ENCODE assay signal across 9 cellular contexts in genomic region chr17:19727466-19728113, GRCh38. TPM values are rescaled to one million over a fixed set of nuclear protein-coding genes. Genes with fewer than 3 reads are reported as not detected.
DNase-seq lines count a peak whose midpoint lies in the region; ATAC-seq and TF ChIP-seq lines count a peak whose summit lies in the region.
"Had no signal": no experiment of that assay in that cellular context is flagged by ENCODE, and none has a peak within 500 bp of the region (broad histone marks: within the 10 kb centered on the region; RNA-seq: fewer than 3 reads in every experiment).

No MANE protein-coding gene starts in this region.

- peaks cover 7% of the 10 kb centered on the region for H3K27me3 Mint-ChIP-seq in activated CD4-positive, alpha-beta memory T cell treated with anti-CD3 and anti-CD28 coated beads, Interleukin-2, amount 10 ng/mL, durations not matched to agents 7 days and 5 days
- H3K27me3 Mint-ChIP-seq: activated naive CD4-positive, alpha-beta T cell treated with anti-CD3 and anti-CD28 coated beads, Interleukin-2, amount 50 U/mL, for 24 hours had no signal

- no peak for TF ChIP-seq POLR2A in gastrocnemius medialis (IDR thresholded peaks at IDR 0.05)

- peak overlapping the region; percentile 91 to 98 (median 94) for H3K27ac ChIP-seq in gastrocnemius medialis

- no peak overlapping the region for H3K4me3 ChIP-seq in gastrocnemius medialis

- TF ChIP-seq CTCF in gastrocnemius medialis (IDR thresholded peaks at IDR 0.05 in 4 of 5, conservative IDR thresholded peaks at IDR 0.05 in 1 of 5) = no peak

- peak; percentile 73 to 78 for ATAC-seq in left cardiac atrium
- peak; percentile 86 to 88 for ATAC-seq in gastrocnemius medialis
- ATAC-seq in HG02623 (IDR thresholded peaks at IDR 0.05; ENCODE audit: unreplicated experiment) = no peak

- no peaks in the 10 kb centered on the region for H3K36me3 ChIP-seq in gastrocnemius medialis

- H3K27me3 ChIP-seq in gastrocnemius medialis = no peaks in the 10 kb centered on the region

- H3K9me3 ChIP-seq in gastrocnemius medialis = no peaks in the 10 kb centered on the region

- in situ Hi-C loops in gastrocnemius medialis (cut with MboI; ENCODE audit: low sequenced_read_pairs in 4 of 4) = no loop called here

- CTCF ChIA-PET in activated CD4-positive, alpha-beta memory T cell treated with anti-CD3 and anti-CD28 coated beads, Interleukin-2, amount 10 ng/mL, durations not matched to agents 7 days and 5 days (lab: Charles Lee) = interaction anchor here (1.3 to 2.5 kb wide), 3 partner anchors 17 to 39 kb away, joined by 3 to 7 read pairs (median 5); no protein-coding TSS in a partner anchor

- H3K4me1 ChIP-seq in gastrocnemius medialis = peaks cover 34 to 39% of the 10 kb centered on the region in 2 donors

- H3K9me3 Mint-ChIP-seq in activated CD4-positive, alpha-beta memory T cell treated with anti-CD3 and anti-CD28 coated beads, Interleukin-2, amount 10 ng/mL, durations not matched to agents 7 days and 5 days = no peaks in the 10 kb centered on the region
- H3K9me3 Mint-ChIP-seq: activated naive CD4-positive, alpha-beta T cell treated with anti-CD3 and anti-CD28 coated beads, Interleukin-2, amount 50 U/mL, for 24 hours had no signal

- H3K36me3 Mint-ChIP-seq in activated CD4-positive, alpha-beta memory T cell treated with anti-CD3 and anti-CD28 coated beads, Interleukin-2, amount 10 ng/mL, durations not matched to agents 7 days and 5 days (ENCODE audit: low read depth) = no peaks in the 10 kb centered on the region
- H3K36me3 Mint-ChIP-seq: activated naive CD4-positive, alpha-beta T cell treated with anti-CD3 and anti-CD28 coated beads, Interleukin-2, amount 50 U/mL, for 24 hours had no signal

- POLR2A ChIA-PET in activated CD4-positive, alpha-beta memory T cell treated with anti-CD3 and anti-CD28 coated beads, Interleukin-2, amount 10 ng/mL, durations not matched to agents 7 days and 5 days (lab: Charles Lee) = no interaction called here

- peaks cover 12% of the 10 kb centered on the region for H3K4me1 Mint-ChIP-seq in activated CD4-positive, alpha-beta memory T cell treated with anti-CD3 and anti-CD28 coated beads, Interleukin-2, amount 10 ng/mL, durations not matched to agents 7 days and 5 days

- H3K27ac Mint-ChIP-seq in activated CD4-positive, alpha-beta memory T cell treated with anti-CD3 and anti-CD28 coated beads, Interleukin-2, amount 10 ng/mL, durations not matched to agents 7 days and 5 days = no peak overlapping the region
- H3K27ac Mint-ChIP-seq: activated naive CD4-positive, alpha-beta T cell treated with anti-CD3 and anti-CD28 coated beads, Interleukin-2, amount 50 U/mL, for 24 hours had no signal

- H3K4me3 Mint-ChIP-seq in activated CD4-positive, alpha-beta memory T cell treated with anti-CD3 and anti-CD28 coated beads, Interleukin-2, amount 10 ng/mL, durations not matched to agents 7 days and 5 days = no peak overlapping the region
- H3K4me3 Mint-ChIP-seq: activated naive CD4-positive, alpha-beta T cell treated with anti-CD3 and anti-CD28 coated beads, Interleukin-2, amount 50 U/mL, for 24 hours had no signal

- intact Hi-C loops in left cardiac atrium (cut with DNase I) (no loop called here), gastrocnemius medialis (cut with DNase I; ENCODE audit: low total_unique reads) (loop anchor here (1.0 kb wide), 1 partner anchor 79 kb away; the partner anchor contains the start of gene ALDH3A2)

- DNase-seq in GM03348 (ENCODE audit: low spot score) (peak; percentile 76), amygdala (lab: John Stamatoyannopoulos, UW) (peak in 52 of 56 donors; percentile 18 to 94 (median 68)), left cardiac atrium (peak; percentile 54), gastrocnemius medialis (peak; percentile 78 to 86), DMS79 treated with DMSO at 0.1 percent for 48 hours (lab: John Stamatoyannopoulos, UW) (no peak)
- DNase-seq in activated CD4-positive, alpha-beta T cell treated with anti-CD3 and anti-CD28 coated beads, Interleukin-2, amount 50 U/mL, for 1 hour = no peak
- no peak for DNase-seq in activated CD4-positive, alpha-beta memory T cell treated with anti-CD3 and anti-CD28 coated beads, Interleukin-2, amount 10 ng/mL, durations not matched to agents 7 days and 5 days

RNA-seq across cellular contexts. Expression of gene SLC47A2, which starts 11.2 kb away (rescaled TPM):
- total RNA-seq in left cardiac atrium = not detected
- total RNA-seq in gastrocnemius medialis = 1 to 10 TPM in 1 of 4 donors, under 1 TPM in 1, not detected in 2; 0.15 to 1.0 TPM
- total RNA-seq in activated CD4-positive, alpha-beta memory T cell treated with anti-CD3 and anti-CD28 coated beads, Interleukin-2, amount 10 ng/mL, durations not matched to agents 7 days and 5 days = not detected

RNA-seq across cellular contexts. Expression of gene ALDH3A1, which starts 20.5 kb away (rescaled TPM):
- under 1 TPM; 0.21 to 0.32 TPM for total RNA-seq in left cardiac atrium
- under 1 TPM in 2 of 4 donors, not detected in 2; 0.18 to 0.23 TPM for total RNA-seq in gastrocnemius medialis
- not detected for total RNA-seq in activated CD4-positive, alpha-beta memory T cell treated with anti-CD3 and anti-CD28 coated beads, Interleukin-2, amount 10 ng/mL, durations not matched to agents 7 days and 5 days

Comparison
In these comparisons a context has a peak if more than half of its experiments do, and no peak if none do; other contexts are left out.
1. DNase-seq: peak in GM03348 (single experiment), amygdala (52 of 56), left cardiac atrium (single experiment) and gastrocnemius medialis (2 of 2); none in activated CD4-positive, alpha-beta T cell treated with anti-CD3 and anti-CD28 coated beads, Interleukin-2, amount 50 U/mL, for 1 hour (single experiment), activated CD4-positive, alpha-beta memory T cell treated with anti-CD3 and anti-CD28 coated beads, Interleukin-2, amount 10 ng/mL, durations not matched to agents 7 days and 5 days (single experiment) and DMS79 treated with DMSO at 0.1 percent for 48 hours (single experiment).